Comparison of ENCODE assay signal across 18 cellular contexts in genomic region chr7:37046680-37047079, GRCh38.
DNase-seq lines count a peak whose midpoint lies in the region; ATAC-seq and TF ChIP-seq lines count a peak whose summit lies in the region.
"Had no signal": no experiment of that assay in that cellular context is flagged by ENCODE, and none has a peak within 500 bp of the region (broad histone marks: within the 10 kb centered on the region; RNA-seq: fewer than 3 reads in every experiment).

No MANE protein-coding gene starts in this region.

- no peak overlapping the region for H3K4me3 Mint-ChIP-seq in activated naive CD8-positive, alpha-beta T cell treated with anti-CD3 and anti-CD28 coated beads, Interleukin-2, amount 50 U/mL, for 24 hours
- H3K4me3 Mint-ChIP-seq in activated naive CD8-positive, alpha-beta T cell treated with anti-CD3 and anti-CD28 coated beads for 36 hours = no peak overlapping the region

- H3K27ac ChIP-seq in VCaP = peak overlapping the region; percentile 85
- H3K27ac ChIP-seq in substantia nigra (ENCODE audit: low read depth, low read length, poor library complexity, severe bottlenecking) = peak overlapping the region; percentile 60
- H3K27ac ChIP-seq: C4-2B had no signal

- peak overlapping the region; percentile 2 for H3K27ac Mint-ChIP-seq in activated naive CD8-positive, alpha-beta T cell treated with anti-CD3 and anti-CD28 coated beads, Interleukin-2, amount 50 U/mL, for 24 hours
- H3K27ac Mint-ChIP-seq in activated naive CD8-positive, alpha-beta T cell treated with anti-CD3 and anti-CD28 coated beads for 36 hours = no peak overlapping the region

- no peaks in the 10 kb centered on the region for H3K9me3 Mint-ChIP-seq in activated naive CD8-positive, alpha-beta T cell treated with anti-CD3 and anti-CD28 coated beads, Interleukin-2, amount 50 U/mL, for 24 hours
- H3K9me3 Mint-ChIP-seq in activated naive CD8-positive, alpha-beta T cell treated with anti-CD3 and anti-CD28 coated beads for 36 hours = peaks cover under 1% of the 10 kb centered on the region

- no peak for TF ChIP-seq CTCF in VCaP (conservative IDR thresholded peaks at IDR 0.05)

- DNase-seq in activated naive CD8-positive, alpha-beta T cell treated with anti-CD3 and anti-CD28 coated beads, Interleukin-2, amount 50 U/mL, for 24 hours = no peak
- DNase-seq in activated naive CD8-positive, alpha-beta T cell treated with anti-CD3 and anti-CD28 coated beads for 36 hours = no peak
- DNase-seq in medulla oblongata (ENCODE audit: extremely low spot score) = peak; percentile 6
- DNase-seq in substantia nigra (lab: John Stamatoyannopoulos, UW) = no peak
- no peak for DNase-seq in midbrain (lab: John Stamatoyannopoulos, UW)
- DNase-seq: MG63, NCI-H1417, NCI-H1694 treated with DMSO at 0.1 percent for 48 hours, NCI-H2081 treated with DMSO at 0.1 percent for 48 hours, NCI-H2171 treated with DMSO at 0.1 percent for 48 hours, NCI-H446, Right ventricle myocardium superior had no signal

- no peaks in the 10 kb centered on the region for H3K27me3 Mint-ChIP-seq in activated naive CD8-positive, alpha-beta T cell treated with anti-CD3 and anti-CD28 coated beads, Interleukin-2, amount 50 U/mL, for 24 hours
- no peaks in the 10 kb centered on the region for H3K27me3 Mint-ChIP-seq in activated naive CD8-positive, alpha-beta T cell treated with anti-CD3 and anti-CD28 coated beads for 36 hours

- no peak for ATAC-seq in activated naive CD8-positive, alpha-beta T cell treated with anti-CD3 and anti-CD28 coated beads, Interleukin-2, amount 50 U/mL, for 24 hours
- ATAC-seq in GM19324 (IDR thresholded peaks at IDR 0.05; ENCODE audit: low FRiP score, unreplicated experiment) (no peak), HG03571 (IDR thresholded peaks at IDR 0.05; ENCODE audit: unreplicated experiment) (no peak)
- ATAC-seq: HepG2, K562 had no signal

- H3K4me1 Mint-ChIP-seq in activated naive CD8-positive, alpha-beta T cell treated with anti-CD3 and anti-CD28 coated beads, Interleukin-2, amount 50 U/mL, for 24 hours = peaks cover 11% of the 10 kb centered on the region
- H3K4me1 Mint-ChIP-seq in activated naive CD8-positive, alpha-beta T cell treated with anti-CD3 and anti-CD28 coated beads for 36 hours = peaks cover 14% of the 10 kb centered on the region

- peaks cover 31% of the 10 kb centered on the region for H3K36me3 Mint-ChIP-seq in activated naive CD8-positive, alpha-beta T cell treated with anti-CD3 and anti-CD28 coated beads, Interleukin-2, amount 50 U/mL, for 24 hours (ENCODE audit: low read depth)
- H3K36me3 Mint-ChIP-seq in activated naive CD8-positive, alpha-beta T cell treated with anti-CD3 and anti-CD28 coated beads for 36 hours = peaks cover 27% of the 10 kb centered on the region
